ENCODE assay signal across 3 cellular contexts in genomic region chr17:4032738-4033137, GRCh38.
TF ChIP-seq lines count a peak whose summit lies in the region.

No MANE protein-coding gene starts in this region.

TF ChIP-seq in A549, 52 proteins besides CTCF, POLR2A, EP300 and RAD21:
- no peak for TF ChIP-seq USF2 (IDR thresholded peaks at IDR 0.05)
- TF ChIP-seq CEBPB (IDR thresholded peaks at IDR 0.05) = no peak
- TF ChIP-seq BCL3 (IDR thresholded peaks at IDR 0.05) = no peak
- TF ChIP-seq ZFP36 (IDR thresholded peaks at IDR 0.05; ENCODE audit: borderline replicate concordance, partially characterized antibody) = no peak
- TF ChIP-seq TP53 (CRISPR knock-in tag; IDR thresholded peaks at IDR 0.05) = no peak
- TF ChIP-seq BHLHE40 (IDR thresholded peaks at IDR 0.05; ENCODE audit: low read depth, low read length) = no peak
- TF ChIP-seq EHF (CRISPR knock-in tag; IDR thresholded peaks at IDR 0.05) = no peak
- TF ChIP-seq RNF2 (IDR thresholded peaks at IDR 0.05; ENCODE audit: borderline replicate concordance, low read depth) = no peak
- no peak for TF ChIP-seq CBX8 (IDR thresholded peaks at IDR 0.05)
- TF ChIP-seq ATOH8 (CRISPR knock-in tag; IDR thresholded peaks at IDR 0.05; ENCODE audit: low read depth) = no peak
- no peak for TF ChIP-seq FOSB (CRISPR knock-in tag; IDR thresholded peaks at IDR 0.05)
- TF ChIP-seq HOXB5 (CRISPR knock-in tag; IDR thresholded peaks at IDR 0.05) = no peak
- TF ChIP-seq HDAC2 (IDR thresholded peaks at IDR 0.05) = no peak
TF ChIP-seq in A549: peak in this region for 0.

TF ChIP-seq in GM23338, 12 proteins besides CTCF, POLR2A, EP300 and RAD21 (continued from another document and continues in another):
- TF ChIP-seq ZNF462 (CRISPR knock-in tag; IDR thresholded peaks at IDR 0.05) = no peak
- no peak for TF ChIP-seq NANOG (IDR thresholded peaks at IDR 0.05; ENCODE audit: borderline replicate concordance)
- no peak for TF ChIP-seq EZH2phosphoT487 (IDR thresholded peaks at IDR 0.05; ENCODE audit: unreplicated experiment)
- TF ChIP-seq REST (IDR thresholded peaks at IDR 0.05; ENCODE audit: unreplicated experiment) = no peak
- no peak for TF ChIP-seq EZH2 (IDR thresholded peaks at IDR 0.05; ENCODE audit: low read depth, unreplicated experiment)
- TF ChIP-seq JUNB (IDR thresholded peaks at IDR 0.05; ENCODE audit: unreplicated experiment) = no peak
- no peak for TF ChIP-seq ZNF114 (CRISPR knock-in tag; IDR thresholded peaks at IDR 0.05)
- no peak for TF ChIP-seq CREB1 (CRISPR knock-in tag; IDR thresholded peaks at IDR 0.05; ENCODE audit: low read depth)
- no peak for TF ChIP-seq ZNF331 (CRISPR knock-in tag; IDR thresholded peaks at IDR 0.05; ENCODE audit: low read depth)
- no peak for TF ChIP-seq POLR2AphosphoS5 (IDR thresholded peaks at IDR 0.05; ENCODE audit: low read depth)

TF ChIP-seq in WTC11, 78 proteins besides CTCF, POLR2A, EP300 and RAD21 (continued from another document):
- TF ChIP-seq ZBTB43 (CRISPR knock-in tag; IDR thresholded peaks at IDR 0.05) = no peak
- no peak for TF ChIP-seq OVOL2 (CRISPR knock-in tag; IDR thresholded peaks at IDR 0.05; ENCODE audit: borderline replicate concordance)
- TF ChIP-seq RELA (CRISPR knock-in tag; IDR thresholded peaks at IDR 0.05; ENCODE audit: borderline replicate concordance) = no peak
- TF ChIP-seq CREB1 (CRISPR knock-in tag; IDR thresholded peaks at IDR 0.05) = no peak
- no peak for TF ChIP-seq ZSCAN18 (CRISPR knock-in tag; IDR thresholded peaks at IDR 0.05)
- no peak for TF ChIP-seq GTF2I (CRISPR knock-in tag; conservative IDR thresholded peaks at IDR 0.05)
- TF ChIP-seq HMGXB4 (CRISPR knock-in tag; IDR thresholded peaks at IDR 0.05) = no peak
- no peak for TF ChIP-seq NFE2L1 (CRISPR knock-in tag; IDR thresholded peaks at IDR 0.05)
- no peak for TF ChIP-seq NFATC4 (CRISPR knock-in tag; IDR thresholded peaks at IDR 0.05)
- no peak for TF ChIP-seq MXD4 (CRISPR knock-in tag; IDR thresholded peaks at IDR 0.05; ENCODE audit: borderline replicate concordance)
- no peak for TF ChIP-seq JAZF1 (CRISPR knock-in tag; IDR thresholded peaks at IDR 0.05)
- TF ChIP-seq HMGA2 (CRISPR knock-in tag; IDR thresholded peaks at IDR 0.05) = no peak
- TF ChIP-seq E2F1 (CRISPR knock-in tag; IDR thresholded peaks at IDR 0.05) = no peak
- no peak for TF ChIP-seq CREM (CRISPR knock-in tag; IDR thresholded peaks at IDR 0.05)
- TF ChIP-seq IRF2 (CRISPR knock-in tag; IDR thresholded peaks at IDR 0.05; ENCODE audit: borderline replicate concordance, low read depth) = no peak
- no peak for TF ChIP-seq ZNF671 (CRISPR knock-in tag; IDR thresholded peaks at IDR 0.05)
- TF ChIP-seq MLX (CRISPR knock-in tag; IDR thresholded peaks at IDR 0.05) = no peak
